Comparison of ENCODE assay signal across 8 cellular contexts in genomic region chr12:93025145-93026103, GRCh38.
DNase-seq lines count a peak whose midpoint lies in the region; ATAC-seq and TF ChIP-seq lines count a peak whose summit lies in the region.

No MANE protein-coding gene starts in this region.

- H3K27me3 Mint-ChIP-seq in activated CD4-positive, alpha-beta T cell treated with anti-CD3 and anti-CD28 coated beads for 36 hours: no peaks in the 10 kb centered on the region
- H3K27me3 Mint-ChIP-seq in nephron (ENCODE audit: low read depth): no peaks in the 10 kb centered on the region

- H3K9me3 Mint-ChIP-seq in activated CD4-positive, alpha-beta T cell treated with anti-CD3 and anti-CD28 coated beads for 36 hours (ENCODE audit: low read depth): no peaks in the 10 kb centered on the region
- H3K9me3 Mint-ChIP-seq in nephron: no peaks in the 10 kb centered on the region

- POLR2A ChIA-PET in activated CD4-positive, alpha-beta T cell treated with anti-CD3 and anti-CD28 coated beads for 36 hours (lab: Charles Lee): no interaction called here

- intact Hi-C loops in activated CD4-positive, alpha-beta T cell treated with anti-CD3 and anti-CD28 coated beads for 36 hours (cut with DNase I, micrococcal nuclease): loop anchor here (1.0 to 2.0 kb wide), 2 partner anchors 371 kb away; no protein-coding TSS in a partner anchor

- DNase-seq in activated CD4-positive, alpha-beta T cell treated with anti-CD3 and anti-CD28 coated beads for 36 hours: no peak
- no peak for DNase-seq in activated CD4-positive, alpha-beta T cell treated with anti-CD3 and anti-CD28 coated beads, Interleukin-2, amount 50 U/mL, for 4 hours
- DNase-seq in NCI-H748 (lab: John Stamatoyannopoulos, UW; ENCODE audit: unreplicated experiment) (peak; percentile 44), dedifferentiated amniotic fluid mesenchymal stem cell (ENCODE audit: extremely low spot score) (peak; percentile 54), caudate nucleus (lab: John Stamatoyannopoulos, UW) (no peak)

- no peak overlapping the region for H3K27ac Mint-ChIP-seq in activated CD4-positive, alpha-beta T cell treated with anti-CD3 and anti-CD28 coated beads for 36 hours
- no peak overlapping the region for H3K27ac Mint-ChIP-seq in nephron

- TF ChIP-seq CTCF in nephron (IDR thresholded peaks at IDR 0.05; ENCODE audit: unreplicated experiment in 3 of 3): peak; percentile 27 to 53 (median 28)

- CTCF ChIA-PET in activated CD4-positive, alpha-beta T cell treated with anti-CD3 and anti-CD28 coated beads for 36 hours (lab: Charles Lee): interaction anchor here (0.9 to 1.6 kb wide), 2 partner anchors 13 to 372 kb away, joined by 3 to 6 read pairs; no protein-coding TSS in a partner anchor

- no peaks in the 10 kb centered on the region for H3K4me1 Mint-ChIP-seq in activated CD4-positive, alpha-beta T cell treated with anti-CD3 and anti-CD28 coated beads for 36 hours
- no peaks in the 10 kb centered on the region for H3K4me1 Mint-ChIP-seq in nephron

- ATAC-seq in activated CD4-positive, alpha-beta T cell treated with anti-CD3 and anti-CD28 coated beads for 36 hours: peak; percentile 69
- ATAC-seq in HG02798 (IDR thresholded peaks at IDR 0.05; ENCODE audit: poor library complexity, unreplicated experiment) (peak; percentile 75), HG03571 (IDR thresholded peaks at IDR 0.05; ENCODE audit: unreplicated experiment) (no peak)

- no peak overlapping the region for H3K4me3 Mint-ChIP-seq in activated CD4-positive, alpha-beta T cell treated with anti-CD3 and anti-CD28 coated beads for 36 hours
- no peak overlapping the region for H3K4me3 Mint-ChIP-seq in nephron

- no peaks in the 10 kb centered on the region for H3K36me3 Mint-ChIP-seq in activated CD4-positive, alpha-beta T cell treated with anti-CD3 and anti-CD28 coated beads for 36 hours (ENCODE audit: low read depth)
- no peaks in the 10 kb centered on the region for H3K36me3 Mint-ChIP-seq in nephron (ENCODE audit: low read depth)

- no peak overlapping the region for H3K27ac ChIP-seq in caudate nucleus (ENCODE audit: low read depth, low read length)

Comparison
In these comparisons a context has a peak if more than half of its experiments do, and no peak if none do; other contexts are left out.
1. DNase-seq: peak in NCI-H748 (single experiment) and dedifferentiated amniotic fluid mesenchymal stem cell (single experiment); none in activated CD4-positive, alpha-beta T cell treated with anti-CD3 and anti-CD28 coated beads for 36 hours (single experiment), activated CD4-positive, alpha-beta T cell treated with anti-CD3 and anti-CD28 coated beads, Interleukin-2, amount 50 U/mL, for 4 hours (0 of 2) and caudate nucleus (0 of 61).